1 cellular context compared by ENCODE assay signal in the genomic region with DNA sequence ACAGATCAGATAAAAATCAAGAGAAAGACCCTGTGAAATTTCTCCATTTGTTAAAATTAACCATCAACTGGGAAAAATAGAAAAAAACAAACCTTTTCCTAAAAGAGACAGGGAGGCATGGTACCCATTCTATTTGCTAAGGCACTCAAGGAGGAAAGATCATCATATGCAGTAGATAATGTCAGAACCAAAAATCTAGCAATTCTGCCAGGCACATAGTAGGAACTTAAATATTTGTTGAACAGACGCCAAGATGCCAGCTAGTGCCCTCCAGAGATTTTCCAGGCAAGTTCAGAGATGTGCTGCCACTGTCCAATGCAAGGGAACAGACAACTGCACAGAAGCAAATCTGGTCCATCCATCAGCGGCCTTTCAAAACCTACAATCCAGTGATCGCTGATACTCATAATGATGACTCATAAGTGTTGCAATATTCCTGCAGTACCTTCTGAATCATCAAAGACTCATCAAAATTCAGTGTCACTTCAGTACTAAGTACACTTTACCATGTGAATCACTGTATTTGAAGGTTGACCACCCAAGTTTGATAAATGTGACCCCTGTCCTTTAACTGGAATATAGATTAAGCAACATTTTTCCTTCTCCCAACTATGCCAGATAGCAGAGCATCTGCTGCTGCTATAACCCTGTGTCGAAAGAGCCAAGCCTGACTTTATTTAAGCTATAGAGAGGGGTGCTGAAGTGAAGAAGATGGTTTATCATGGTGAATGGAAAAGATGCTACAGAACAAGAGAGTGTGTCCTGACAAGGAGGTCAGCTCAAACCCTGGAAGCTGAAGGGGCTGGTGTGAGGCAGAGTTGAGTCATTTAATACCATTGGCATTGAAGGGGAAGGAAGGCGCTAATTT.
A peak's percentile ranks its signal among the peaks of the same experiment; 100 is the strongest.
TF ChIP-seq lines count a peak whose summit lies in the region.

No MANE protein-coding gene starts in this region.

TF ChIP-seq in HepG2, 621 proteins besides CTCF, POLR2A, EP300 and RAD21 (continued from another document and continues in another):
- TF ChIP-seq, protein P1, sequence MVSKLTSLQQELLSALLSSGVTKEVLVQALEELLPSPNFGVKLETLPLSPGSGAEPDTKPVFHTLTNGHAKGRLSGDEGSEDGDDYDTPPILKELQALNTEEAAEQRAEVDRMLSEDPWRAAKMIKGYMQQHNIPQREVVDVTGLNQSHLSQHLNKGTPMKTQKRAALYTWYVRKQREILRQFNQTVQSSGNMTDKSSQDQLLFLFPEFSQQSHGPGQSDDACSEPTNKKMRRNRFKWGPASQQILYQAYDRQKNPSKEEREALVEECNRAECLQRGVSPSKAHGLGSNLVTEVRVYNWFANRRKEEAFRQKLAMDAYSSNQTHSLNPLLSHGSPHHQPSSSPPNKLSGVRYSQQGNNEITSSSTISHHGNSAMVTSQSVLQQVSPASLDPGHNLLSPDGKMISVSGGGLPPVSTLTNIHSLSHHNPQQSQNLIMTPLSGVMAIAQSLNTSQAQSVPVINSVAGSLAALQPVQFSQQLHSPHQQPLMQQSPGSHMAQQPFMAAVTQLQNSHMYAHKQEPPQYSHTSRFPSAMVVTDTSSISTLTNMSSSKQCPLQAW (CRISPR knock-in tag; IDR thresholded peaks at IDR 0.05), result 0 out of 2 replicates have a peak, but pooled peaks have one; percentile 24
- TF ChIP-seq IKZF1 (IDR thresholded peaks at IDR 0.05) (no peak), MAFF (IDR thresholded peaks at IDR 0.05; ENCODE audit: low read depth, low read length) (peak; percentile 78), RFX3 (CRISPR knock-in tag; IDR thresholded peaks at IDR 0.05) (no peak), ZFYVE20 (CRISPR knock-in tag; IDR thresholded peaks at IDR 0.05; ENCODE audit: borderline replicate concordance, low read depth) (no peak), GATAD1 (CRISPR knock-in tag; IDR thresholded peaks at IDR 0.05) (0 out of 2 replicates have a peak, but pooled peaks have one; percentile 40), ETV5 (CRISPR knock-in tag; IDR thresholded peaks at IDR 0.05; ENCODE audit: borderline replicate concordance) (no peak; the same call in 1 of the 2 replicates), ZNF138 (CRISPR knock-in tag; IDR thresholded peaks at IDR 0.05; ENCODE audit: low read depth) (no peak), HCFC1 (IDR thresholded peaks at IDR 0.05; ENCODE audit: low read depth, low read length) (no peak), ZNF841 (CRISPR knock-in tag; IDR thresholded peaks at IDR 0.05; ENCODE audit: borderline replicate concordance) (no peak), MEIS2 (CRISPR knock-in tag; IDR thresholded peaks at IDR 0.05) (peak; percentile 57; the same call in 1 of the 2 replicates), ZNF792 (CRISPR knock-in tag; IDR thresholded peaks at IDR 0.05) (0 out of 2 replicates have a peak, but pooled peaks have one; percentile 17), RXRA (CRISPR knock-in tag; IDR thresholded peaks at IDR 0.05) (no peak), PHB2 (IDR thresholded peaks at IDR 0.05; ENCODE audit: partially characterized antibody) (no peak), KDM1A (CRISPR knock-in tag; IDR thresholded peaks at IDR 0.05) (peak; percentile 55; the same call in 1 of the 2 replicates), ZNF256 (CRISPR knock-in tag; conservative IDR thresholded peaks at IDR 0.05) (no peak), ZNF766 (CRISPR knock-in tag; IDR thresholded peaks at IDR 0.05; ENCODE audit: borderline replicate concordance) (no peak), MAZ (IDR thresholded peaks at IDR 0.05; ENCODE audit: borderline replicate concordance, low read depth, low read length) (no peak), MAZ (CRISPR knock-in tag; IDR thresholded peaks at IDR 0.05; ENCODE audit: low read depth) (no peak), GFI1 (CRISPR knock-in tag; IDR thresholded peaks at IDR 0.05; ENCODE audit: borderline replicate concordance) (peak; percentile 89), ZNF780A (CRISPR knock-in tag; IDR thresholded peaks at IDR 0.05) (no peak), ZNF460 (CRISPR knock-in tag; IDR thresholded peaks at IDR 0.05; ENCODE audit: borderline replicate concordance) (no peak), ATF7-NPFF (CRISPR knock-in tag; IDR thresholded peaks at IDR 0.05; ENCODE audit: low read depth) (no peak), PAWR (CRISPR knock-in tag; IDR thresholded peaks at IDR 0.05; ENCODE audit: borderline replicate concordance) (no peak), ZNF501 (CRISPR knock-in tag; IDR thresholded peaks at IDR 0.05) (no peak), BCL6 (CRISPR knock-in tag; IDR thresholded peaks at IDR 0.05) (peak; percentile 52), MAFG (CRISPR knock-in tag; IDR thresholded peaks at IDR 0.05) (0 out of 2 replicates have a peak, but pooled peaks have one; percentile 16)
- TF ChIP-seq, protein P2, sequence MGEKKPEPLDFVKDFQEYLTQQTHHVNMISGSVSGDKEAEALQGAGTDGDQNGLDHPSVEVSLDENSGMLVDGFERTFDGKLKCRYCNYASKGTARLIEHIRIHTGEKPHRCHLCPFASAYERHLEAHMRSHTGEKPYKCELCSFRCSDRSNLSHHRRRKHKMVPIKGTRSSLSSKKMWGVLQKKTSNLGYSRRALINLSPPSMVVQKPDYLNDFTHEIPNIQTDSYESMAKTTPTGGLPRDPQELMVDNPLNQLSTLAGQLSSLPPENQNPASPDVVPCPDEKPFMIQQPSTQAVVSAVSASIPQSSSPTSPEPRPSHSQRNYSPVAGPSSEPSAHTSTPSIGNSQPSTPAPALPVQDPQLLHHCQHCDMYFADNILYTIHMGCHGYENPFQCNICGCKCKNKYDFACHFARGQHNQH (CRISPR knock-in tag; IDR thresholded peaks at IDR 0.05), result 0 out of 2 replicates have a peak, but pooled peaks have one; percentile 42
- TF ChIP-seq, protein P3, sequence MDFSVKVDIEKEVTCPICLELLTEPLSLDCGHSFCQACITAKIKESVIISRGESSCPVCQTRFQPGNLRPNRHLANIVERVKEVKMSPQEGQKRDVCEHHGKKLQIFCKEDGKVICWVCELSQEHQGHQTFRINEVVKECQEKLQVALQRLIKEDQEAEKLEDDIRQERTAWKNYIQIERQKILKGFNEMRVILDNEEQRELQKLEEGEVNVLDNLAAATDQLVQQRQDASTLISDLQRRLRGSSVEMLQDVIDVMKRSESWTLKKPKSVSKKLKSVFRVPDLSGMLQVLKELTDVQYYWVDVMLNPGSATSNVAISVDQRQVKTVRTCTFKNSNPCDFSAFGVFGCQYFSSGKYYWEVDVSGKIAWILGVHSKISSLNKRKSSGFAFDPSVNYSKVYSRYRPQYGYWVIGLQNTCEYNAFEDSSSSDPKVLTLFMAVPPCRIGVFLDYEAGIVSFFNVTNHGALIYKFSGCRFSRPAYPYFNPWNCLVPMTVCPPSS (IDR thresholded peaks at IDR 0.05), result no peak
- TF ChIP-seq, protein P4, sequence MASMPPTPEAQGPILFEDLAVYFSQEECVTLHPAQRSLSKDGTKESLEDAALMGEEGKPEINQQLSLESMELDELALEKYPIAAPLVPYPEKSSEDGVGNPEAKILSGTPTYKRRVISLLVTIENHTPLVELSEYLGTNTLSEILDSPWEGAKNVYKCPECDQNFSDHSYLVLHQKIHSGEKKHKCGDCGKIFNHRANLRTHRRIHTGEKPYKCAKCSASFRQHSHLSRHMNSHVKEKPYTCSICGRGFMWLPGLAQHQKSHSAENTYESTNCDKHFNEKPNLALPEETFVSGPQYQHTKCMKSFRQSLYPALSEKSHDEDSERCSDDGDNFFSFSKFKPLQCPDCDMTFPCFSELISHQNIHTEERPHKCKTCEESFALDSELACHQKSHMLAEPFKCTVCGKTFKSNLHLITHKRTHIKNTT (CRISPR knock-in tag; IDR thresholded peaks at IDR 0.05), result no peak
- TF ChIP-seq, protein P5, sequence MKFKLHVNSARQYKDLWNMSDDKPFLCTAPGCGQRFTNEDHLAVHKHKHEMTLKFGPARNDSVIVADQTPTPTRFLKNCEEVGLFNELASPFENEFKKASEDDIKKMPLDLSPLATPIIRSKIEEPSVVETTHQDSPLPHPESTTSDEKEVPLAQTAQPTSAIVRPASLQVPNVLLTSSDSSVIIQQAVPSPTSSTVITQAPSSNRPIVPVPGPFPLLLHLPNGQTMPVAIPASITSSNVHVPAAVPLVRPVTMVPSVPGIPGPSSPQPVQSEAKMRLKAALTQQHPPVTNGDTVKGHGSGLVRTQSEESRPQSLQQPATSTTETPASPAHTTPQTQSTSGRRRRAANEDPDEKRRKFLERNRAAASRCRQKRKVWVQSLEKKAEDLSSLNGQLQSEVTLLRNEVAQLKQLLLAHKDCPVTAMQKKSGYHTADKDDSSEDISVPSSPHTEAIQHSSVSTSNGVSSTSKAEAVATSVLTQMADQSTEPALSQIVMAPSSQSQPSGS (CRISPR knock-in tag; IDR thresholded peaks at IDR 0.05), result 0 out of 2 replicates have a peak, but pooled peaks have one; percentile 27
- TF ChIP-seq, protein P6, sequence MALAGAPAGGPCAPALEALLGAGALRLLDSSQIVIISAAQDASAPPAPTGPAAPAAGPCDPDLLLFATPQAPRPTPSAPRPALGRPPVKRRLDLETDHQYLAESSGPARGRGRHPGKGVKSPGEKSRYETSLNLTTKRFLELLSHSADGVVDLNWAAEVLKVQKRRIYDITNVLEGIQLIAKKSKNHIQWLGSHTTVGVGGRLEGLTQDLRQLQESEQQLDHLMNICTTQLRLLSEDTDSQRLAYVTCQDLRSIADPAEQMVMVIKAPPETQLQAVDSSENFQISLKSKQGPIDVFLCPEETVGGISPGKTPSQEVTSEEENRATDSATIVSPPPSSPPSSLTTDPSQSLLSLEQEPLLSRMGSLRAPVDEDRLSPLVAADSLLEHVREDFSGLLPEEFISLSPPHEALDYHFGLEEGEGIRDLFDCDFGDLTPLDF (CRISPR knock-in tag; IDR thresholded peaks at IDR 0.05), result no peak
- TF ChIP-seq, protein P7, sequence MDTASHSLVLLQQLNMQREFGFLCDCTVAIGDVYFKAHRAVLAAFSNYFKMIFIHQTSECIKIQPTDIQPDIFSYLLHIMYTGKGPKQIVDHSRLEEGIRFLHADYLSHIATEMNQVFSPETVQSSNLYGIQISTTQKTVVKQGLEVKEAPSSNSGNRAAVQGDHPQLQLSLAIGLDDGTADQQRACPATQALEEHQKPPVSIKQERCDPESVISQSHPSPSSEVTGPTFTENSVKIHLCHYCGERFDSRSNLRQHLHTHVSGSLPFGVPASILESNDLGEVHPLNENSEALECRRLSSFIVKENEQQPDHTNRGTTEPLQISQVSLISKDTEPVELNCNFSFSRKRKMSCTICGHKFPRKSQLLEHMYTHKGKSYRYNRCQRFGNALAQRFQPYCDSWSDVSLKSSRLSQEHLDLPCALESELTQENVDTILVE (CRISPR knock-in tag; IDR thresholded peaks at IDR 0.05), result 0 out of 2 replicates have a peak, but pooled peaks have one; percentile 24
- TF ChIP-seq, protein P8, sequence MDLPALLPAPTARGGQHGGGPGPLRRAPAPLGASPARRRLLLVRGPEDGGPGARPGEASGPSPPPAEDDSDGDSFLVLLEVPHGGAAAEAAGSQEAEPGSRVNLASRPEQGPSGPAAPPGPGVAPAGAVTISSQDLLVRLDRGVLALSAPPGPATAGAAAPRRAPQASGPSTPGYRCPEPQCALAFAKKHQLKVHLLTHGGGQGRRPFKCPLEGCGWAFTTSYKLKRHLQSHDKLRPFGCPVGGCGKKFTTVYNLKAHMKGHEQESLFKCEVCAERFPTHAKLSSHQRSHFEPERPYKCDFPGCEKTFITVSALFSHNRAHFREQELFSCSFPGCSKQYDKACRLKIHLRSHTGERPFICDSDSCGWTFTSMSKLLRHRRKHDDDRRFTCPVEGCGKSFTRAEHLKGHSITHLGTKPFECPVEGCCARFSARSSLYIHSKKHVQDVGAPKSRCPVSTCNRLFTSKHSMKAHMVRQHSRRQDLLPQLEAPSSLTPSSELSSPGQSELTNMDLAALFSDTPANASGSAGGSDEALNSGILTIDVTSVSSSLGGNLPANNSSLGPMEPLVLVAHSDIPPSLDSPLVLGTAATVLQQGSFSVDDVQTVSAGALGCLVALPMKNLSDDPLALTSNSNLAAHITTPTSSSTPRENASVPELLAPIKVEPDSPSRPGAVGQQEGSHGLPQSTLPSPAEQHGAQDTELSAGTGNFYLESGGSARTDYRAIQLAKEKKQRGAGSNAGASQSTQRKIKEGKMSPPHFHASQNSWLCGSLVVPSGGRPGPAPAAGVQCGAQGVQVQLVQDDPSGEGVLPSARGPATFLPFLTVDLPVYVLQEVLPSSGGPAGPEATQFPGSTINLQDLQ (CRISPR knock-in tag; IDR thresholded peaks at IDR 0.05), result no peak
- TF ChIP-seq, protein P9, sequence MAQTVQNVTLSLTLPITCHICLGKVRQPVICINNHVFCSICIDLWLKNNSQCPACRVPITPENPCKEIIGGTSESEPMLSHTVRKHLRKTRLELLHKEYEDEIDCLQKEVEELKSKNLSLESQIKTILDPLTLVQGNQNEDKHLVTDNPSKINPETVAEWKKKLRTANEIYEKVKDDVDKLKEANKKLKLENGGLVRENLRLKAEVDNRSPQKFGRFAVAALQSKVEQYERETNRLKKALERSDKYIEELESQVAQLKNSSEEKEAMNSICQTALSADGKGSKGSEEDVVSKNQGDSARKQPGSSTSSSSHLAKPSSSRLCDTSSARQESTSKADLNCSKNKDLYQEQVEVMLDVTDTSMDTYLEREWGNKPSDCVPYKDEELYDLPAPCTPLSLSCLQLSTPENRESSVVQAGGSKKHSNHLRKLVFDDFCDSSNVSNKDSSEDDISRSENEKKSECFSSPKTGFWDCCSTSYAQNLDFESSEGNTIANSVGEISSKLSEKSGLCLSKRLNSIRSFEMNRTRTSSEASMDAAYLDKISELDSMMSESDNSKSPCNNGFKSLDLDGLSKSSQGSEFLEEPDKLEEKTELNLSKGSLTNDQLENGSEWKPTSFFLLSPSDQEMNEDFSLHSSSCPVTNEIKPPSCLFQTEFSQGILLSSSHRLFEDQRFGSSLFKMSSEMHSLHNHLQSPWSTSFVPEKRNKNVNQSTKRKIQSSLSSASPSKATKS (CRISPR knock-in tag; IDR thresholded peaks at IDR 0.05), result no peak
- TF ChIP-seq, protein P10, sequence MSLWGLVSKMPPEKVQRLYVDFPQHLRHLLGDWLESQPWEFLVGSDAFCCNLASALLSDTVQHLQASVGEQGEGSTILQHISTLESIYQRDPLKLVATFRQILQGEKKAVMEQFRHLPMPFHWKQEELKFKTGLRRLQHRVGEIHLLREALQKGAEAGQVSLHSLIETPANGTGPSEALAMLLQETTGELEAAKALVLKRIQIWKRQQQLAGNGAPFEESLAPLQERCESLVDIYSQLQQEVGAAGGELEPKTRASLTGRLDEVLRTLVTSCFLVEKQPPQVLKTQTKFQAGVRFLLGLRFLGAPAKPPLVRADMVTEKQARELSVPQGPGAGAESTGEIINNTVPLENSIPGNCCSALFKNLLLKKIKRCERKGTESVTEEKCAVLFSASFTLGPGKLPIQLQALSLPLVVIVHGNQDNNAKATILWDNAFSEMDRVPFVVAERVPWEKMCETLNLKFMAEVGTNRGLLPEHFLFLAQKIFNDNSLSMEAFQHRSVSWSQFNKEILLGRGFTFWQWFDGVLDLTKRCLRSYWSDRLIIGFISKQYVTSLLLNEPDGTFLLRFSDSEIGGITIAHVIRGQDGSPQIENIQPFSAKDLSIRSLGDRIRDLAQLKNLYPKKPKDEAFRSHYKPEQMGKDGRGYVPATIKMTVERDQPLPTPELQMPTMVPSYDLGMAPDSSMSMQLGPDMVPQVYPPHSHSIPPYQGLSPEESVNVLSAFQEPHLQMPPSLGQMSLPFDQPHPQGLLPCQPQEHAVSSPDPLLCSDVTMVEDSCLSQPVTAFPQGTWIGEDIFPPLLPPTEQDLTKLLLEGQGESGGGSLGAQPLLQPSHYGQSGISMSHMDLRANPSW (CRISPR knock-in tag; IDR thresholded peaks at IDR 0.05; ENCODE audit: borderline replicate concordance), result no peak
